10 cellular contexts compared by ENCODE assay signal in genomic region chr6:30912746-30913520, GRCh38. TPM values are rescaled to one million over a fixed set of nuclear protein-coding genes. Genes with fewer than 3 reads are reported as not detected.
DNase-seq lines count a peak whose midpoint lies in the region; ATAC-seq, FAIRE-seq and TF ChIP-seq lines count a peak whose summit lies in the region.
"Had no signal": no experiment of that assay in that cellular context is flagged by ENCODE, and none has a peak within 500 bp of the region (broad histone marks: within the 10 kb centered on the region; RNA-seq: fewer than 3 reads in every experiment).

No MANE protein-coding gene starts in this region.

- H3K9ac ChIP-seq in GM12878 (ENCODE audit: control insufficient read depth, insufficient read depth, low read length) = no peak overlapping the region

- H3K27ac ChIP-seq in GM12878 (ENCODE audit: control insufficient read depth, insufficient read depth) (0 out of 2 replicates have a peak overlapping the region, but pooled peaks have one; percentile 56), testis (peak overlapping the region; percentile 92 to 93)

- H3K9me3 ChIP-seq in GM12878 (replicated peaks; ENCODE audit: control insufficient read depth, insufficient read depth, low read length) = no peaks in the 10 kb centered on the region
- no peaks in the 10 kb centered on the region for H3K9me3 ChIP-seq in testis

- DNase-seq in activated CD4-positive, alpha-beta T cell treated with anti-CD3 and anti-CD28 coated beads, Interleukin-2, amount 10 ng/mL, durations not matched to agents 24 days and 14 days = no peak
- DNase-seq in activated CD4-positive, alpha-beta T cell treated with anti-CD3 and anti-CD28 coated beads for 1 hour = no peak
- DNase-seq in GM12878 (ENCODE audit: low read depth, low spot score) (no peak), memory B cell (ENCODE audit: low spot score in 2 of 2) (no peak), testis (no peak), NCI-H446 treated with DMSO at 0.1 percent for 48 hours (lab: John Stamatoyannopoulos, UW) (no peak), dedifferentiated amniotic fluid mesenchymal stem cell (ENCODE audit: extremely low spot score) (no peak)
- DNase-seq in activated CD4-positive, CD25-positive, alpha-beta regulatory T cell (lab: John Stamatoyannopoulos, UW) = no peak
- DNase-seq: NCI-H748 treated with DMSO at 0.1 percent for 48 hours had no signal

- H2AFZ ChIP-seq in GM12878 (ENCODE audit: control insufficient read depth, low read depth, low read length) = no peak overlapping the region

- no peak for TF ChIP-seq EP300 in GM12878 (IDR thresholded peaks at IDR 0.05; ENCODE audit: borderline replicate concordance in 1 of 2, control insufficient read depth in 1 of 2, low read depth in 2 of 2, low read length in 2 of 2)

- no peak for ATAC-seq in GM12878
- ATAC-seq in memory B cell (ENCODE audit: low read depth) = no peak

- no peaks in the 10 kb centered on the region for H3K9me3 Mint-ChIP-seq in activated CD4-positive, alpha-beta T cell treated with anti-CD3 and anti-CD28 coated beads, Interleukin-2, amount 10 ng/mL, durations not matched to agents 24 days and 14 days
- no peaks in the 10 kb centered on the region for H3K9me3 Mint-ChIP-seq in memory B cell

- no peak for FAIRE-seq in GM12878 (lab: Jason Lieb, UNC)

- H3K4me1 ChIP-seq in GM12878 (ENCODE audit: control insufficient read depth, insufficient read depth, low read length) (peaks cover 11% of the 10 kb centered on the region), testis (peaks cover 30% of the 10 kb centered on the region)

- TF ChIP-seq POLR2A in GM12878 (IDR thresholded peaks at IDR 0.05; ENCODE audit: low read depth, low read length) (no peak), testis (IDR thresholded peaks at IDR 0.05) (no peak)

- H3K4me1 Mint-ChIP-seq in activated CD4-positive, alpha-beta T cell treated with anti-CD3 and anti-CD28 coated beads, Interleukin-2, amount 10 ng/mL, durations not matched to agents 24 days and 14 days = peaks cover 52% of the 10 kb centered on the region
- H3K4me1 Mint-ChIP-seq in memory B cell = peaks cover 34% of the 10 kb centered on the region

- POLR2A ChIA-PET in GM12878 (lab: Charles Lee) = interaction anchor here (0.6 to 4.4 kb wide), 18 partner anchors 10 to 544 kb away, joined by 3 to 50 read pairs (median 3); partner anchors contain the start of genes DDR1, FLOT1 and MDC1

- TF ChIP-seq RAD21 in GM12878 (IDR thresholded peaks at IDR 0.05; ENCODE audit: insufficient read depth, low read depth, low read length) = no peak

- 97% methylated on average over 8 of the region's 8 CpGs for WGBS in GM12878 (ENCODE audit: insufficient coverage, insufficient replicate concordance, low lambda C conversion rate, missing lambda C conversion rate)
- WGBS in testis, 2 donors = 63 to 72% methylated on average over 8 of the region's 8 CpGs

- CTCF ChIA-PET in GM12878 (lab: Yijun Ruan, JAX) = interaction anchor here (0.9 to 9.3 kb wide), 30 partner anchors 12 to 459 kb away, joined by 3 to 122 read pairs (median 8); partner anchors contain the start of genes DDR1 and DHX16

- no peaks in the 10 kb centered on the region for H3K27me3 ChIP-seq in GM12878 (replicated peaks in 1 of 2; ENCODE audit: control insufficient read depth in 2 of 2, insufficient read depth in 2 of 2, low read length in 1 of 2)
- H3K27me3 ChIP-seq in testis = no peaks in the 10 kb centered on the region

- peak overlapping the region; percentile 92 for H3K4me3 Mint-ChIP-seq in activated CD4-positive, alpha-beta T cell treated with anti-CD3 and anti-CD28 coated beads, Interleukin-2, amount 10 ng/mL, durations not matched to agents 24 days and 14 days
- H3K4me3 Mint-ChIP-seq in memory B cell = peak overlapping the region; percentile 94

- H3K4me2 ChIP-seq in GM12878 (ENCODE audit: control insufficient read depth, insufficient read depth) = peak overlapping the region; percentile 99; the same call in 1 of the 2 replicates

- intact Hi-C loops in activated CD4-positive, alpha-beta T cell treated with anti-CD3 and anti-CD28 coated beads, Interleukin-2, amount 10 ng/mL, durations not matched to agents 24 days and 14 days (cut with micrococcal nuclease) = loop anchor here (10.0 kb wide), 1 partner anchor 132 kb away; no protein-coding TSS in a partner anchor
- intact Hi-C loops in GM12878 (cut with micrococcal nuclease; ENCODE audit: unreplicated experiment) (no loop called here), testis (cut with DNase I; ENCODE audit: low total_unique reads) (no loop called here)

- TF ChIP-seq CTCF in GM12878 (IDR thresholded peaks at IDR 0.05 in 2 of 3, conservative IDR thresholded peaks at IDR 0.05 in 1 of 3; ENCODE audit: control insufficient read depth in 2 of 3, extremely low read depth in 1 of 3, insufficient read depth in 1 of 3, low read depth in 3 of 3, low read length in 3 of 3) (no peak), testis (IDR thresholded peaks at IDR 0.05) (no peak)

- H3K4me3 ChIP-seq in GM12878 (peak overlapping the region; percentile 91; the same call in 1 of the 2 replicates), testis (no peak overlapping the region)

- no peaks in the 10 kb centered on the region for H4K20me1 ChIP-seq in GM12878 (ENCODE audit: control insufficient read depth, insufficient read depth)

- H3K79me2 ChIP-seq in GM12878 (ENCODE audit: control insufficient read depth, insufficient read depth, low read length) = peaks cover 20% of the 10 kb centered on the region

- no peaks in the 10 kb centered on the region for H3K27me3 Mint-ChIP-seq in activated CD4-positive, alpha-beta T cell treated with anti-CD3 and anti-CD28 coated beads, Interleukin-2, amount 10 ng/mL, durations not matched to agents 24 days and 14 days
- H3K27me3 Mint-ChIP-seq in memory B cell = no peaks in the 10 kb centered on the region

- SMC1A ChIA-PET in GM12878 (lab: Charles Lee; ENCODE audit: uncharacterized antibody, unreplicated experiment) = interaction anchor here (0.5 to 7.9 kb wide), 24 partner anchors 13 to 298 kb away, joined by 3 to 141 read pairs (median 5); partner anchors contain the start of genes DDR1 and MRPS18B

- RAD21 ChIA-PET in GM12878 (lab: Charles Lee; ENCODE audit: unreplicated experiment) = interaction anchor here (0.7 to 4.6 kb wide), 46 partner anchors 8 to 459 kb away, joined by 3 to 138 read pairs (median 6); partner anchors contain the start of genes DDR1, IER3, PSORS1C1 and TUBB

- in situ Hi-C loops in GM12878 (cut with MboI) = no loop called here

- H3K36me3 ChIP-seq in GM12878 (ENCODE audit: control insufficient read depth in 2 of 2, insufficient read depth in 2 of 2, low read length in 1 of 2) = peaks cover 6 to 8% of the 10 kb centered on the region in 2 experiments; a peak in 3 of 4 replicates
- H3K36me3 ChIP-seq in testis (ENCODE audit: low read depth, missing control alignments) = no peaks in the 10 kb centered on the region

- H3K27ac Mint-ChIP-seq in activated CD4-positive, alpha-beta T cell treated with anti-CD3 and anti-CD28 coated beads, Interleukin-2, amount 10 ng/mL, durations not matched to agents 24 days and 14 days = no peak overlapping the region
- H3K27ac Mint-ChIP-seq in memory B cell = peak overlapping the region; percentile 54

- BruUV-seq in GM12878 (replicated peaks; lab: Mats Ljungman, UMichigan) = TSS peak; percentile 47

- peaks cover 63% of the 10 kb centered on the region for H3K36me3 Mint-ChIP-seq in activated CD4-positive, alpha-beta T cell treated with anti-CD3 and anti-CD28 coated beads, Interleukin-2, amount 10 ng/mL, durations not matched to agents 24 days and 14 days (ENCODE audit: low read depth)
- H3K36me3 Mint-ChIP-seq in memory B cell = peaks cover 17% of the 10 kb centered on the region

RNA-seq across cellular contexts. Expression of gene VARS2, which starts 1.1 kb away (rescaled TPM):
- 74.8 and 84.2 TPM in 2 replicates for total RNA-seq in activated CD4-positive, alpha-beta T cell treated with anti-CD3 and anti-CD28 coated beads, Interleukin-2, amount 10 ng/mL, durations not matched to agents 24 days and 14 days
- total RNA-seq in GM12878 (2013; cell fraction: nucleolus; rRNA removed) = 64.4 and 76.9 TPM in 2 replicates
- 61.6 and 70.7 TPM in 2 replicates for total RNA-seq in GM12878 (2014; rRNA removed)
- 28.2 and 30.3 TPM in 2 replicates for total RNA-seq in GM12878 (2014; rRNA removed; fragmentation: Illumina TruSeq; extraction: Trizol)
- total RNA-seq in GM12878 (2021) = 64.3 and 71.2 TPM in 2 replicates
- 12.9 TPM for polyA plus RNA-seq in GM12878 (2011; ENCODE audit: low read depth)
- 34.6 and 59.9 TPM in 2 replicates for polyA plus RNA-seq in GM12878 (2011; rRNA removed)
- polyA plus RNA-seq in GM12878 (2011; cell fraction: cytosol; rRNA removed) = 41.6 and 56.1 TPM in 2 replicates
- polyA plus RNA-seq in GM12878 (2011; cell fraction: nucleus; rRNA removed) = 384 and 390 TPM in 2 replicates
- 29.2 and 30.8 TPM in 2 replicates for polyA plus RNA-seq in GM12878 (2012)
- polyA plus RNA-seq in GM12878 (2014; fragmentation: Illumina TruSeq; extraction: Trizol) = 21.8 and 38.1 TPM in 2 replicates
- 1 to 10 TPM; 3.8 to 4.3 TPM for polyA plus RNA-seq in GM12878 (2014; fragmentation: Nextera tagmentation; extraction: Ambion mirVana)
- 56.0 and 56.4 TPM in 2 replicates for polyA plus RNA-seq in GM12878 (2014; rRNA removed)
- polyA plus RNA-seq in GM12878 (2016; fragmentation: Nextera tagmentation; extraction: Ambion mirVana) = 10 to 100 TPM; 47.2 to 51.0 TPM
- 74.7 and 75.1 TPM in 2 replicates for polyA minus RNA-seq in GM12878 (2011; rRNA and poly(A)+ RNA removed)
- polyA minus RNA-seq in GM12878 (2011; cell fraction: cytosol; rRNA and poly(A)+ RNA removed) = 23.5 and 31.3 TPM in 2 replicates
- 56.5 and 70.7 TPM in 2 replicates for polyA minus RNA-seq in GM12878 (2011; cell fraction: nucleus; rRNA and poly(A)+ RNA removed)
- total RNA-seq in testis = 10 to 100 TPM; 36.5 to 45.5 TPM
- 31.4 TPM for polyA plus RNA-seq in testis (ENCODE audit: insufficient read depth, low read depth, low replicate concordance)

RNA-seq across cellular contexts. Expression of gene GTF2H4, which starts 4.9 kb away (rescaled TPM):
- total RNA-seq in activated CD4-positive, alpha-beta T cell treated with anti-CD3 and anti-CD28 coated beads, Interleukin-2, amount 10 ng/mL, durations not matched to agents 24 days and 14 days = 58.7 and 60.3 TPM in 2 replicates
- total RNA-seq in GM12878 (2013; cell fraction: nucleolus; rRNA removed) = 76.6 and 84.0 TPM in 2 replicates
- total RNA-seq in GM12878 (2014; rRNA removed) = 16.8 and 17.3 TPM in 2 replicates
- total RNA-seq in GM12878 (2014; rRNA removed; fragmentation: Illumina TruSeq; extraction: Trizol) = 20.4 and 24.2 TPM in 2 replicates
- total RNA-seq in GM12878 (2021) = 43.4 and 43.8 TPM in 2 replicates
- polyA plus RNA-seq in GM12878 (2011; ENCODE audit: low read depth) = 18.0 TPM
- 20.8 and 43.4 TPM in 2 replicates for polyA plus RNA-seq in GM12878 (2011; rRNA removed)
- 32.7 and 37.2 TPM in 2 replicates for polyA plus RNA-seq in GM12878 (2011; cell fraction: cytosol; rRNA removed)
- 184 and 197 TPM in 2 replicates for polyA plus RNA-seq in GM12878 (2011; cell fraction: nucleus; rRNA removed)
- 19.5 and 22.0 TPM in 2 replicates for polyA plus RNA-seq in GM12878 (2012)
- polyA plus RNA-seq in GM12878 (2014; fragmentation: Illumina TruSeq; extraction: Trizol) = 39.5 and 40.3 TPM in 2 replicates
- 1 to 10 TPM; 1.1 to 2.2 TPM for polyA plus RNA-seq in GM12878 (2014; fragmentation: Nextera tagmentation; extraction: Ambion mirVana)
- 41.0 and 55.8 TPM in 2 replicates for polyA plus RNA-seq in GM12878 (2014; rRNA removed)
- polyA plus RNA-seq in GM12878 (2016; fragmentation: Nextera tagmentation; extraction: Ambion mirVana) = 10 to 100 TPM in 1 of 2 experiments, 1 to 10 TPM in 1; 9.2 to 12.4 TPM
- 13.5 and 22.9 TPM in 2 replicates for polyA minus RNA-seq in GM12878 (2011; rRNA and poly(A)+ RNA removed)
- 6.8 and 8.7 TPM in 2 replicates for polyA minus RNA-seq in GM12878 (2011; cell fraction: cytosol; rRNA and poly(A)+ RNA removed)
- 27.4 and 34.9 TPM in 2 replicates for polyA minus RNA-seq in GM12878 (2011; cell fraction: nucleus; rRNA and poly(A)+ RNA removed)
- 10 to 100 TPM; 23.0 to 30.6 TPM for total RNA-seq in testis
- polyA plus RNA-seq in testis (ENCODE audit: insufficient read depth, low read depth, low replicate concordance) = 38.1 TPM

RNA-seq across cellular contexts. Expression of gene SFTA2, which starts 19.0 kb away (rescaled TPM):
- not detected in 2 replicates for total RNA-seq in activated CD4-positive, alpha-beta T cell treated with anti-CD3 and anti-CD28 coated beads, Interleukin-2, amount 10 ng/mL, durations not matched to agents 24 days and 14 days
- not detected in 2 replicates for total RNA-seq in GM12878 (2013; cell fraction: nucleolus; rRNA removed)
- total RNA-seq in GM12878 (2014; rRNA removed) = 0.38 TPM in 1 of 2 replicates, not detected in the other
- 0.36 TPM in 1 of 2 replicates, not detected in the other for total RNA-seq in GM12878 (2014; rRNA removed; fragmentation: Illumina TruSeq; extraction: Trizol)
- total RNA-seq in GM12878 (2021) = 0.92 and 0.93 TPM in 2 replicates
- not detected for polyA plus RNA-seq in GM12878 (2011; ENCODE audit: low read depth)
- not detected in 2 replicates for polyA plus RNA-seq in GM12878 (2011; rRNA removed)
- not detected in 2 replicates for polyA plus RNA-seq in GM12878 (2011; cell fraction: cytosol; rRNA removed)
- polyA plus RNA-seq in GM12878 (2011; cell fraction: nucleus; rRNA removed) = not detected in 2 replicates
- 0.25 TPM in 1 of 2 replicates, not detected in the other for polyA plus RNA-seq in GM12878 (2012)
- 0.26 TPM in 1 of 2 replicates, not detected in the other for polyA plus RNA-seq in GM12878 (2014; fragmentation: Illumina TruSeq; extraction: Trizol)
- under 1 TPM; 0.31 to 0.53 TPM for polyA plus RNA-seq in GM12878 (2014; fragmentation: Nextera tagmentation; extraction: Ambion mirVana)
- 0.27 TPM in 1 of 2 replicates, not detected in the other for polyA plus RNA-seq in GM12878 (2014; rRNA removed)
- polyA plus RNA-seq in GM12878 (2016; fragmentation: Nextera tagmentation; extraction: Ambion mirVana) = under 1 TPM in 1 of 2 experiments, not detected in 1; 0.15 TPM
- polyA minus RNA-seq in GM12878 (2011; rRNA and poly(A)+ RNA removed) = 0.36 TPM in 1 of 2 replicates, not detected in the other
- not detected in 2 replicates for polyA minus RNA-seq in GM12878 (2011; cell fraction: cytosol; rRNA and poly(A)+ RNA removed)
- not detected in 2 replicates for polyA minus RNA-seq in GM12878 (2011; cell fraction: nucleus; rRNA and poly(A)+ RNA removed)
- total RNA-seq in testis = not detected
- 0.94 TPM for polyA plus RNA-seq in testis (ENCODE audit: insufficient read depth, low read depth, low replicate concordance)
- total RNA-seq: cerebellum had no signal

RNA-seq across cellular contexts. Expression of gene MUCL3, which starts 27.8 kb away (rescaled TPM):
- not detected in 2 replicates for total RNA-seq in activated CD4-positive, alpha-beta T cell treated with anti-CD3 and anti-CD28 coated beads, Interleukin-2, amount 10 ng/mL, durations not matched to agents 24 days and 14 days
- not detected in 2 replicates for total RNA-seq in GM12878 (2013; cell fraction: nucleolus; rRNA removed)
- 0.68 and 0.76 TPM in 2 replicates for total RNA-seq in GM12878 (2014; rRNA removed)
- 0.54 and 0.64 TPM in 2 replicates for total RNA-seq in GM12878 (2014; rRNA removed; fragmentation: Illumina TruSeq; extraction: Trizol)
- total RNA-seq in GM12878 (2021) = 0.28 and 0.48 TPM in 2 replicates
- 0.09 TPM for polyA plus RNA-seq in GM12878 (2011; ENCODE audit: low read depth)
- 0.03 TPM in 2 replicates for polyA plus RNA-seq in GM12878 (2011; rRNA removed)
- polyA plus RNA-seq in GM12878 (2011; cell fraction: cytosol; rRNA removed) = 0.04 and 0.05 TPM in 2 replicates
- polyA plus RNA-seq in GM12878 (2011; cell fraction: nucleus; rRNA removed) = not detected in 2 replicates
- 0.05 and 0.07 TPM in 2 replicates for polyA plus RNA-seq in GM12878 (2012)
- 0.73 and 1.4 TPM in 2 replicates for polyA plus RNA-seq in GM12878 (2014; fragmentation: Illumina TruSeq; extraction: Trizol)
- 1 to 10 TPM; 1.2 to 1.4 TPM for polyA plus RNA-seq in GM12878 (2014; fragmentation: Nextera tagmentation; extraction: Ambion mirVana)
- polyA plus RNA-seq in GM12878 (2014; rRNA removed) = 0.79 and 0.83 TPM in 2 replicates
- under 1 TPM; 0.04 to 0.08 TPM for polyA plus RNA-seq in GM12878 (2016; fragmentation: Nextera tagmentation; extraction: Ambion mirVana)
- polyA minus RNA-seq in GM12878 (2011; rRNA and poly(A)+ RNA removed) = not detected in 2 replicates
- not detected in 2 replicates for polyA minus RNA-seq in GM12878 (2011; cell fraction: cytosol; rRNA and poly(A)+ RNA removed)
- polyA minus RNA-seq in GM12878 (2011; cell fraction: nucleus; rRNA and poly(A)+ RNA removed) = not detected in 2 replicates
- under 1 TPM in 1 of 2 donors, not detected in 1; 0.19 TPM for total RNA-seq in testis
- polyA plus RNA-seq in testis (ENCODE audit: insufficient read depth, low read depth, low replicate concordance) = 0.45 TPM
- total RNA-seq: cerebellum had no signal

RNA-seq across cellular contexts. Expression of gene DDR1, which starts 28.6 kb away (rescaled TPM):
- total RNA-seq in activated CD4-positive, alpha-beta T cell treated with anti-CD3 and anti-CD28 coated beads, Interleukin-2, amount 10 ng/mL, durations not matched to agents 24 days and 14 days = 18.8 and 22.9 TPM in 2 replicates
- total RNA-seq in GM12878 (2013; cell fraction: nucleolus; rRNA removed) = 83.6 and 88.2 TPM in 2 replicates
- total RNA-seq in GM12878 (2014; rRNA removed) (17.9 and 18.3 TPM in 2 replicates), GM12878 (2014; rRNA removed; fragmentation: Illumina TruSeq; extraction: Trizol) (11.2 and 11.6 TPM in 2 replicates), GM12878 (2021) (39.0 and 39.9 TPM in 2 replicates), testis (10 to 100 TPM; 94.6 to 97.6 TPM)
- polyA plus RNA-seq in GM12878 (2011; ENCODE audit: low read depth) = 6.3 TPM
- polyA plus RNA-seq in GM12878 (2011; rRNA removed) (19.2 and 27.8 TPM in 2 replicates), GM12878 (2014; fragmentation: Illumina TruSeq; extraction: Trizol) (8.0 and 12.2 TPM in 2 replicates), GM12878 (2014; fragmentation: Nextera tagmentation; extraction: Ambion mirVana) (1 to 10 TPM; 1.1 to 2.2 TPM), GM12878 (2014; rRNA removed) (21.5 and 23.0 TPM in 2 replicates), GM12878 (2016; fragmentation: Nextera tagmentation; extraction: Ambion mirVana) (1 to 10 TPM; 8.9 to 9.1 TPM), testis (ENCODE audit: insufficient read depth, low read depth, low replicate concordance) (33.8 TPM)
- polyA plus RNA-seq in GM12878 (2011; cell fraction: cytosol; rRNA removed) = 30.9 and 38.1 TPM in 2 replicates
- 128 and 138 TPM in 2 replicates for polyA plus RNA-seq in GM12878 (2011; cell fraction: nucleus; rRNA removed)
- 13.5 and 17.3 TPM in 2 replicates for polyA plus RNA-seq in GM12878 (2012)
- 34.8 and 57.6 TPM in 2 replicates for polyA minus RNA-seq in GM12878 (2011; rRNA and poly(A)+ RNA removed)
- 28.7 and 40.0 TPM in 2 replicates for polyA minus RNA-seq in GM12878 (2011; cell fraction: cytosol; rRNA and poly(A)+ RNA removed)
- 42.9 and 58.5 TPM in 2 replicates for polyA minus RNA-seq in GM12878 (2011; cell fraction: nucleus; rRNA and poly(A)+ RNA removed)
